ENCODE assay signal across 8 cellular contexts in genomic region chr3:105353485-105354161, GRCh38. TPM values are rescaled to one million over a fixed set of nuclear protein-coding genes. Genes with fewer than 3 reads are reported as not detected.
A peak's percentile ranks its signal among the peaks of the same experiment; 100 is the strongest.
DNase-seq lines count a peak whose midpoint lies in the region; ATAC-seq and TF ChIP-seq lines count a peak whose summit lies in the region.

No MANE protein-coding gene starts in this region.

- H3K4me3 ChIP-seq in astrocyte of the spinal cord (ENCODE audit: low read depth, low read length) (peak overlapping the region; percentile 40), thyroid gland (replicated peaks in 1 of 3) (peak overlapping the region in 2 of 3 donors; percentile 4 to 5), gastrocnemius medialis (peak overlapping the region in 2 of 4 donors; percentile 15 to 18), MG63 (no peak overlapping the region)
- no peak overlapping the region for H3K4me3 ChIP-seq in CD4-positive, alpha-beta memory T cell (ENCODE audit: low read length in 2 of 2)

- CTCF ChIA-PET in HEK293T (lab: Yijun Ruan, JAX), result no interaction called here
- CTCF ChIA-PET in CD4-positive, alpha-beta memory T cell (lab: Charles Lee; ENCODE audit: partially characterized antibody), result no interaction called here

- peak; percentile 40 for DNase-seq in Ammon's horn (ENCODE audit: low spot score)
- peak; percentile 22 for DNase-seq in HEK293T (ENCODE audit: extremely low spot score)
- DNase-seq in astrocyte of the spinal cord (ENCODE audit: low read depth, low spot score), result peak; percentile 55
- DNase-seq in left kidney (ENCODE audit: low read depth, low spot score), result peak; percentile 71
- peak; percentile 2 to 6 for DNase-seq in thyroid gland
- no peak for DNase-seq in gastrocnemius medialis
- no peak for DNase-seq in CD4-positive, alpha-beta memory T cell
- no peak for DNase-seq in MG63

- 19 to 21% methylated on average over 26 to 37 of the region's 37 CpGs for WGBS in thyroid gland, 2 donors

- no peaks in the 10 kb centered on the region for H3K27me3 ChIP-seq in thyroid gland
- peaks cover 0 to 13% (median 0%) of the 10 kb centered on the region in 3 donors for H3K27me3 ChIP-seq in gastrocnemius medialis
- H3K27me3 ChIP-seq in CD4-positive, alpha-beta memory T cell (ENCODE audit: insufficient read depth, low read length), result peaks cover 19% of the 10 kb centered on the region
- no peaks in the 10 kb centered on the region for H3K27me3 ChIP-seq in MG63

- POLR2A ChIA-PET in HEK293T (lab: Yijun Ruan, JAX), result no interaction called here
- POLR2A ChIA-PET in CD4-positive, alpha-beta memory T cell (lab: Charles Lee; ENCODE audit: partially characterized antibody), result no interaction called here

- intact Hi-C loops in thyroid gland (cut with DNase I) (no loop called here), gastrocnemius medialis (cut with DNase I; ENCODE audit: low total_unique reads) (no loop called here)
- intact Hi-C loops in CD4-positive, alpha-beta memory T cell (cut with micrococcal nuclease), result no loop called here

- peak overlapping the region in 4 of 8 donors; percentile 1 to 71 (median 22) for H3K4me3 Mint-ChIP-seq in CD4-positive, alpha-beta memory T cell

- TF ChIP-seq POLR2A in thyroid gland (IDR thresholded peaks at IDR 0.05) (no peak), gastrocnemius medialis (IDR thresholded peaks at IDR 0.05) (no peak)

- H3K36me3 Mint-ChIP-seq in CD4-positive, alpha-beta memory T cell, result no peaks in the 10 kb centered on the region

- no peak for ATAC-seq in gastrocnemius medialis

- H3K27ac Mint-ChIP-seq in CD4-positive, alpha-beta memory T cell, result no peak overlapping the region

- H3K9me3 Mint-ChIP-seq in CD4-positive, alpha-beta memory T cell, result peaks cover 0 to 2% (median 0%) of the 10 kb centered on the region in 8 donors

- no peak for TF ChIP-seq CTCF in astrocyte of the spinal cord (IDR thresholded peaks at IDR 0.05; ENCODE audit: low read depth, low read length)
- TF ChIP-seq CTCF in thyroid gland (IDR thresholded peaks at IDR 0.05), result no peak
- no peak for TF ChIP-seq CTCF in gastrocnemius medialis (IDR thresholded peaks at IDR 0.05 in 4 of 5, conservative IDR thresholded peaks at IDR 0.05 in 1 of 5)

- H3K27ac ChIP-seq in thyroid gland, result no peak overlapping the region
- H3K27ac ChIP-seq in gastrocnemius medialis, result no peak overlapping the region
- no peak overlapping the region for H3K27ac ChIP-seq in CD4-positive, alpha-beta memory T cell (ENCODE audit: low read depth, low read length)

- no peaks in the 10 kb centered on the region for H3K4me1 ChIP-seq in thyroid gland
- H3K4me1 ChIP-seq in gastrocnemius medialis, result no peaks in the 10 kb centered on the region
- H3K4me1 ChIP-seq in CD4-positive, alpha-beta memory T cell (ENCODE audit: insufficient read depth, low read length), result no peaks in the 10 kb centered on the region

- H3K9me3 ChIP-seq in thyroid gland, result no peaks in the 10 kb centered on the region
- no peaks in the 10 kb centered on the region for H3K9me3 ChIP-seq in gastrocnemius medialis
- no peaks in the 10 kb centered on the region for H3K9me3 ChIP-seq in CD4-positive, alpha-beta memory T cell (ENCODE audit: control insufficient read depth in 1 of 2, low read length in 2 of 2)
- no peaks in the 10 kb centered on the region for H3K9me3 ChIP-seq in MG63

- peaks cover 31 to 35% of the 10 kb centered on the region in 2 donors for H3K27me3 Mint-ChIP-seq in CD4-positive, alpha-beta memory T cell

- in situ Hi-C loops in astrocyte of the spinal cord (cut with HindIII; ENCODE audit: low sequenced_read_pairs), result no loop called here
- in situ Hi-C loops in gastrocnemius medialis (cut with MboI; ENCODE audit: low sequenced_read_pairs in 4 of 4), result no loop called here

- H3K4me1 Mint-ChIP-seq in CD4-positive, alpha-beta memory T cell, result peaks cover 0 to 12% (median 4%) of the 10 kb centered on the region in 4 donors

- H3K36me3 ChIP-seq in thyroid gland (no peaks in the 10 kb centered on the region), gastrocnemius medialis (no peaks in the 10 kb centered on the region), MG63 (no peaks in the 10 kb centered on the region)
- no peaks in the 10 kb centered on the region for H3K36me3 ChIP-seq in CD4-positive, alpha-beta memory T cell (ENCODE audit: insufficient read depth, low read length)

TF ChIP-seq in HEK293T, 16 proteins besides CTCF, POLR2A, EP300 and RAD21:
- TF ChIP-seq ARNT (IDR thresholded peaks at IDR 0.05) (no peak), L3MBTL2 (conservative IDR thresholded peaks at IDR 0.05) (0 out of 2 replicates have a peak, but pooled peaks have one; percentile 30), PKNOX1 (IDR thresholded peaks at IDR 0.05) (peak; percentile 54)
TF ChIP-seq in HEK293T: peak in this region for 2.

RNA-seq across cellular contexts. Expression of gene ALCAM, which starts 13.1 kb away (rescaled TPM):
- total RNA-seq in thyroid gland, result 100 to 1,000 TPM in 2 of 4 donors, 10 to 100 TPM in 2; 86.5 to 129 (median 108) TPM
- 1 to 10 TPM in 3 of 4 donors, under 1 TPM in 1; 0.82 to 3.5 (median 1.6) TPM for total RNA-seq in gastrocnemius medialis
- 10 to 100 TPM; 10.3 to 10.6 TPM for total RNA-seq in CD4-positive, alpha-beta memory T cell
- 1 to 10 TPM; 5.5 to 6.8 TPM for polyA plus RNA-seq in CD4-positive, alpha-beta memory T cell
- 36.9 and 44.5 TPM in 2 replicates for total RNA-seq in MG63 (2014; rRNA removed; shearing (Covaris generic); ENCODE audit: low replicate concordance)

Comparison
In these comparisons a context has a peak if more than half of its experiments do, and no peak if none do; other contexts are left out.
1. DNase-seq: peak in Ammon's horn (single experiment), HEK293T (single experiment), astrocyte of the spinal cord (single experiment), left kidney (single experiment) and thyroid gland (2 of 2); none in gastrocnemius medialis (0 of 2), CD4-positive, alpha-beta memory T cell (0 of 5) and MG63 (single experiment).
2. H3K4me3 ChIP-seq: peak in astrocyte of the spinal cord (single experiment) and thyroid gland (2 of 3); none in CD4-positive, alpha-beta memory T cell (0 of 2) and MG63 (single experiment).